ENCODE assay signal across 16 cellular contexts in genomic region chr17:14336418-14336817, GRCh38. TPM values are rescaled to one million over a fixed set of nuclear protein-coding genes. Genes with fewer than 3 reads are reported as not detected.
DNase-seq lines count a peak whose midpoint lies in the region; ATAC-seq and TF ChIP-seq lines count a peak whose summit lies in the region.
"Had no signal": no experiment of that assay in that cellular context is flagged by ENCODE, and none has a peak within 500 bp of the region (broad histone marks: within the 10 kb centered on the region; RNA-seq: fewer than 3 reads in every experiment).

No MANE protein-coding gene starts in this region.

- intact Hi-C loops in Right ventricle myocardium inferior (cut with DNase I) (no loop called here), left cardiac atrium (cut with DNase I) (no loop called here)
- intact Hi-C loops in activated CD4-positive, alpha-beta memory T cell treated with anti-CD3 and anti-CD28 coated beads for 36 hours (cut with micrococcal nuclease): loop anchor here (10.0 kb wide), 2 partner anchors 218 to 222 kb away; no protein-coding TSS in a partner anchor

- DNase-seq in Right ventricle myocardium inferior (ENCODE audit: missing footprints): no peak
- no peak for DNase-seq in left cardiac atrium
- DNase-seq in CD8-positive, alpha-beta memory T cell: no peak
- DNase-seq in fibroblast of peridontal ligament (ENCODE audit: extremely low read depth): peak; percentile 27
- DNase-seq in nephron progenitor cell: no peak
- DNase-seq in AG08396 (ENCODE audit: low spot score): no peak
- DNase-seq in activated CD4-positive, alpha-beta memory T cell treated with anti-CD3 and anti-CD28 coated beads for 36 hours: no peak
- DNase-seq: H9, Kasumi-1, NCI-H1105 treated with DMSO at 0.1 percent for 48 hours, NCI-H187 treated with DMSO at 0.1 percent for 48 hours, NCI-H446, NCI-H748 treated with DMSO at 0.1 percent for 48 hours, PC-9 had no signal

- H3K27me3 ChIP-seq in CD8-positive, alpha-beta memory T cell (ENCODE audit: insufficient read depth, low read length, poor library complexity, severe bottlenecking): no peaks in the 10 kb centered on the region

- H3K27ac ChIP-seq in CD8-positive, alpha-beta memory T cell (ENCODE audit: low read depth, low read length): no peak overlapping the region
- H3K27ac ChIP-seq: PC-9 had no signal

- H3K27me3 Mint-ChIP-seq in CD8-positive, alpha-beta memory T cell: no peaks in the 10 kb centered on the region
- peaks cover 10% of the 10 kb centered on the region for H3K27me3 Mint-ChIP-seq in nephron progenitor cell (ENCODE audit: low read depth, poor library complexity)
- no peaks in the 10 kb centered on the region for H3K27me3 Mint-ChIP-seq in activated CD4-positive, alpha-beta memory T cell treated with anti-CD3 and anti-CD28 coated beads for 36 hours

- POLR2A ChIA-PET in CD8-positive, alpha-beta memory T cell (lab: Charles Lee): no interaction called here
- POLR2A ChIA-PET in activated CD4-positive, alpha-beta memory T cell treated with anti-CD3 and anti-CD28 coated beads for 36 hours (lab: Charles Lee): interaction anchor here (2.2 kb wide), 1 partner anchor 35 kb away, joined by 18 read pairs; the partner anchor contains the start of gene HS3ST3B1

- peaks cover 75% of the 10 kb centered on the region for H3K4me1 ChIP-seq in CD8-positive, alpha-beta memory T cell (ENCODE audit: insufficient read depth, low read length)

- H3K4me1 Mint-ChIP-seq in CD8-positive, alpha-beta memory T cell: peaks cover 78 to 92% (median 92%) of the 10 kb centered on the region in 3 donors
- peaks cover 85% of the 10 kb centered on the region for H3K4me1 Mint-ChIP-seq in nephron progenitor cell
- H3K4me1 Mint-ChIP-seq in activated CD4-positive, alpha-beta memory T cell treated with anti-CD3 and anti-CD28 coated beads for 36 hours (ENCODE audit: low read depth): peaks cover 92% of the 10 kb centered on the region

- H3K4me3 ChIP-seq in CD8-positive, alpha-beta memory T cell (ENCODE audit: low read length): no peak overlapping the region
- H3K4me3 ChIP-seq: PC-9 had no signal

- TF ChIP-seq CTCF in nephron progenitor cell (IDR thresholded peaks at IDR 0.05): no peak

- no peaks in the 10 kb centered on the region for H3K36me3 ChIP-seq in CD8-positive, alpha-beta memory T cell (ENCODE audit: insufficient read depth, low read length)

- H3K36me3 Mint-ChIP-seq in CD8-positive, alpha-beta memory T cell: peaks cover 0 to 5% (median 2%) of the 10 kb centered on the region in 3 donors
- H3K36me3 Mint-ChIP-seq in nephron progenitor cell (ENCODE audit: low read depth): peaks cover 61% of the 10 kb centered on the region
- H3K36me3 Mint-ChIP-seq in activated CD4-positive, alpha-beta memory T cell treated with anti-CD3 and anti-CD28 coated beads for 36 hours: peaks cover 1% of the 10 kb centered on the region

- CTCF ChIA-PET in CD8-positive, alpha-beta memory T cell (lab: Charles Lee): no interaction called here
- CTCF ChIA-PET in activated CD4-positive, alpha-beta memory T cell treated with anti-CD3 and anti-CD28 coated beads for 36 hours (lab: Charles Lee): no interaction called here

- no peaks in the 10 kb centered on the region for H3K9me3 Mint-ChIP-seq in CD8-positive, alpha-beta memory T cell
- H3K9me3 Mint-ChIP-seq in nephron progenitor cell: no peaks in the 10 kb centered on the region
- H3K9me3 Mint-ChIP-seq in activated CD4-positive, alpha-beta memory T cell treated with anti-CD3 and anti-CD28 coated beads for 36 hours: no peaks in the 10 kb centered on the region
- H3K9me3 Mint-ChIP-seq: H9 had no signal

- no peaks in the 10 kb centered on the region for H3K9me3 ChIP-seq in CD8-positive, alpha-beta memory T cell (ENCODE audit: low read length)

- H3K4me3 Mint-ChIP-seq in CD8-positive, alpha-beta memory T cell: no peak overlapping the region
- no peak overlapping the region for H3K4me3 Mint-ChIP-seq in nephron progenitor cell
- no peak overlapping the region for H3K4me3 Mint-ChIP-seq in activated CD4-positive, alpha-beta memory T cell treated with anti-CD3 and anti-CD28 coated beads for 36 hours
- H3K4me3 Mint-ChIP-seq: B cell, H9 had no signal

- ATAC-seq in Right ventricle myocardium inferior (peak; percentile 12), left cardiac atrium (no peak), GM19328 (IDR thresholded peaks at IDR 0.05; ENCODE audit: unreplicated experiment) (no peak)

- peak overlapping the region in 5 of 8 donors; percentile 51 to 84 (median 67) for H3K27ac Mint-ChIP-seq in CD8-positive, alpha-beta memory T cell
- H3K27ac Mint-ChIP-seq in nephron progenitor cell: peak overlapping the region; percentile 87
- no peak overlapping the region for H3K27ac Mint-ChIP-seq in activated CD4-positive, alpha-beta memory T cell treated with anti-CD3 and anti-CD28 coated beads for 36 hours
- H3K27ac Mint-ChIP-seq: B cell had no signal

RNA-seq across cellular contexts. Expression of gene HS3ST3B1, which starts 35.5 kb away (rescaled TPM):
- 1.5 TPM for total RNA-seq in Right ventricle myocardium inferior
- 1 to 10 TPM in 1 of 2 donors, under 1 TPM in 1; 0.82 to 1.3 TPM for total RNA-seq in left cardiac atrium
- total RNA-seq in CD8-positive, alpha-beta memory T cell: 1 to 10 TPM; 5.5 to 6.0 TPM
- polyA plus RNA-seq in CD8-positive, alpha-beta memory T cell: 11.0 TPM
- total RNA-seq in activated CD4-positive, alpha-beta memory T cell treated with anti-CD3 and anti-CD28 coated beads for 36 hours: 10 to 100 TPM; 13.4 to 13.9 TPM
- total RNA-seq: PC-9 had no signal
